Comparison of ENCODE assay signal across 2 cellular contexts in genomic region chr1:18884419-18884717, GRCh38.
TF ChIP-seq lines count a peak whose summit lies in the region.

No MANE protein-coding gene starts in this region.

TF ChIP-seq in IMR-90, 13 proteins besides CTCF, POLR2A, EP300 and RAD21:
- TF ChIP-seq MXI1 (IDR thresholded peaks at IDR 0.05; ENCODE audit: borderline replicate concordance, low read depth, low read length) = no peak
TF ChIP-seq in IMR-90: peak in this region for 0.

TF ChIP-seq in neural cell, 6 proteins besides CTCF, POLR2A, EP300 and RAD21:
- TF ChIP-seq TAF1 (IDR thresholded peaks at IDR 0.05; ENCODE audit: low read depth) (no peak), SMC3 (conservative IDR thresholded peaks at IDR 0.05; ENCODE audit: poor library complexity) (peak; percentile 35)
